In the genomic region with DNA sequence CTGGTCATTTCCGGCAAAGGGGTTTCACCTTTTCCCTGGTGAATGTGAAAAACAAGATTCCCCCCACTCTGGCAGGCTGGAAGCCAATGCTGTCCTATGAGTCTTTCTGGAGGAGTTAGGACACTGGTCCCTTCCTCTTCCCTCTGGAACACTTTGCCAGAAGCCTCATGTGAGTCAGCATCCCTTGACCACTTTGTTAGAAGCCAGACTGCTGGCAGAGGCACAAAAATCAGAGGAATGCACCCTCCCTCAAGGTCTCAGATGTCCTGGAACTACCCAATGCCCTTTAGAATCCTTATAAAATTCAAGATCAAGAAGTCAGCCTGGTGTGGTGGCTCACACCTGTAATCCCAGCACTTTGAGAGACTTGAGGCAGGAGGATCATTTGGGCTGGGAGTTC, we compare ENCODE assay signal across 11 cellular contexts. TPM values are rescaled to one million over a fixed set of nuclear protein-coding genes. Genes with fewer than 3 reads are reported as not detected.
A peak's percentile ranks its signal among the peaks of the same experiment; 100 is the strongest.
DNase-seq lines count a peak whose midpoint lies in the region; ATAC-seq, FAIRE-seq and TF ChIP-seq lines count a peak whose summit lies in the region.
"Had no signal": no experiment of that assay in that cellular context is flagged by ENCODE, and none has a peak within 500 bp of the region (broad histone marks: within the 10 kb centered on the region; RNA-seq: fewer than 3 reads in every experiment).

No MANE protein-coding gene starts in this region.

- H3K9me3 ChIP-seq in HepG2 (ENCODE audit: low read length) (no peaks in the 10 kb centered on the region), transverse colon (no peaks in the 10 kb centered on the region)

- peak overlapping the region; percentile 76 to 79 for H3K27ac ChIP-seq in coronary artery
- no peak overlapping the region for H3K27ac ChIP-seq in HepG2 (ENCODE audit: extremely low read length, insufficient read depth, low read length)
- H3K27ac ChIP-seq in transverse colon = peak overlapping the region; percentile 60 to 79 (median 66)

- intact Hi-C loops in HepG2 (cut with micrococcal nuclease; ENCODE audit: unreplicated experiment) (no loop called here), transverse colon (cut with DNase I; ENCODE audit: low total_unique reads) (no loop called here)

- no peaks in the 10 kb centered on the region for H3K27me3 ChIP-seq in HepG2 (ENCODE audit: control insufficient read depth in 1 of 2, insufficient read depth in 2 of 2, low read length in 2 of 2)
- no peaks in the 10 kb centered on the region for H3K27me3 ChIP-seq in transverse colon

- no peak overlapping the region for H3K4me3 ChIP-seq in coronary artery
- H3K4me3 ChIP-seq in HepG2 (replicated peaks in 1 of 3; ENCODE audit: insufficient read depth in 1 of 3, low read depth in 2 of 3, low read length in 3 of 3) = no peak overlapping the region
- no peak overlapping the region for H3K4me3 ChIP-seq in transverse colon

- TF ChIP-seq RAD21 in HepG2 (CRISPR knock-in tag; IDR thresholded peaks at IDR 0.05) = no peak

- H3K79me2 ChIP-seq in HepG2 (ENCODE audit: insufficient read depth, low read length) = peaks cover 9% of the 10 kb centered on the region

- H2AFZ ChIP-seq in HepG2 (ENCODE audit: low read length) = no peak overlapping the region

- WGBS in HepG2 (ENCODE audit: low lambda C conversion rate) = 100% methylated on average over 1 of the region's 1 CpG
- WGBS in transverse colon (ENCODE audit: low coverage in 1 of 2), 2 donors = 67 to 70% methylated on average over 1 of the region's 1 CpG

- DNase-seq in HT1080 (ENCODE audit: low read depth) (peak; percentile 99), coronary artery (ENCODE audit: low spot score) (peak; percentile 92), HepG2 (ENCODE audit: low spot score) (peak; percentile 28), transverse colon (peak; percentile 58), T-helper 9 cell (no peak), GM13976 (ENCODE audit: low spot score) (no peak)
- no peak for DNase-seq in activated naive CD4-positive, alpha-beta T cell treated with anti-CD3 and anti-CD28 coated beads, Interleukin-2, amount 50 U/mL, for 16 hours
- DNase-seq: activated B cell treated with CpG ODN at 0.5 μM for 24 hours; stimulated activated CD4-positive, alpha-beta T cell treated with anti-CD3 and anti-CD28 coated beads, Interleukin-4, amount 100 ng/mL, for 4 hours had no signal

- TF ChIP-seq CTCF in coronary artery (IDR thresholded peaks at IDR 0.05) (no peak), HepG2 (CRISPR knock-in tag; IDR thresholded peaks at IDR 0.05) (no peak), transverse colon (IDR thresholded peaks at IDR 0.05) (no peak), GM13976 (IDR thresholded peaks at IDR 0.05; ENCODE audit: borderline replicate concordance, control extremely low read depth, extremely low read depth, insufficient read depth, missing control alignments) (no peak)

- BruUV-seq in HepG2 (replicated peaks; lab: Mats Ljungman, UMichigan) = no TSS peak

- POLR2A ChIA-PET in HepG2 (lab: Yijun Ruan, JAX) = no interaction called here

- H3K36me3 ChIP-seq in HepG2 (replicated peaks in 1 of 2; ENCODE audit: control insufficient read depth in 1 of 2, insufficient read depth in 2 of 2, low read length in 2 of 2) (peaks cover 26 to 69% of the 10 kb centered on the region in 2 experiments), transverse colon (no peaks in the 10 kb centered on the region)

- H3K4me1 ChIP-seq in HepG2 (ENCODE audit: insufficient read depth, low read length) (no peaks in the 10 kb centered on the region), transverse colon (peaks cover 0 to 33% (median 8%) of the 10 kb centered on the region in 4 donors)

- H4K20me1 ChIP-seq in HepG2 (ENCODE audit: insufficient read depth, low read length) = no peaks in the 10 kb centered on the region

- TF ChIP-seq POLR2A in HepG2 (IDR thresholded peaks at IDR 0.05; ENCODE audit: insufficient read depth in 1 of 2, low read depth in 2 of 2, low read length in 2 of 2) = no peak
- TF ChIP-seq POLR2A in transverse colon (IDR thresholded peaks at IDR 0.05) = no peak

- H3K9ac ChIP-seq in HepG2 (ENCODE audit: insufficient read depth, low read depth, low read length) = no peak overlapping the region

- no peak for FAIRE-seq in HepG2 (lab: Jason Lieb, UNC)
- FAIRE-seq: frontal cortex had no signal

- no peak overlapping the region for H3K4me2 ChIP-seq in HepG2 (ENCODE audit: low read depth, low read length)

- ATAC-seq in HepG2 (no peak), GM21529 (IDR thresholded peaks at IDR 0.05; ENCODE audit: unreplicated experiment) (no peak)

- in situ Hi-C loops in HepG2 (cut with HindIII; ENCODE audit: extremely low pct_ligation_motif_present, low pct_unique_long_range_greater_than_20kb) = no loop called here
- in situ Hi-C loops in transverse colon (cut with MboI; ENCODE audit: low pct_ligation_motif_present in 1 of 4, low pct_unique_long_range_greater_than_20kb in 1 of 4, low sequenced_read_pairs in 3 of 4) = no loop called here
- in situ Hi-C loops in GM13976 (cut with MboI; ENCODE audit: low sequenced_read_pairs, unreplicated experiment) = no loop called here

- TF ChIP-seq EP300 in HepG2 (IDR thresholded peaks at IDR 0.05; ENCODE audit: low read depth in 2 of 2, low read length in 2 of 2) (no peak), HepG2 (CRISPR knock-in tag; IDR thresholded peaks at IDR 0.05; ENCODE audit: borderline replicate concordance) (no peak), transverse colon (IDR thresholded peaks at IDR 0.05; ENCODE audit: low read depth) (no peak)

- CTCF ChIA-PET in HepG2 (lab: Yijun Ruan, JAX; ENCODE audit: low intra/inter-chr PET ratio, low total read pairs) = no interaction called here

TF ChIP-seq in HepG2, 621 proteins besides CTCF, POLR2A, EP300 and RAD21 (continues in another document):
- TF ChIP-seq ZBTB7A (CRISPR knock-in tag; IDR thresholded peaks at IDR 0.05) = no peak
- TF ChIP-seq, protein P1, sequence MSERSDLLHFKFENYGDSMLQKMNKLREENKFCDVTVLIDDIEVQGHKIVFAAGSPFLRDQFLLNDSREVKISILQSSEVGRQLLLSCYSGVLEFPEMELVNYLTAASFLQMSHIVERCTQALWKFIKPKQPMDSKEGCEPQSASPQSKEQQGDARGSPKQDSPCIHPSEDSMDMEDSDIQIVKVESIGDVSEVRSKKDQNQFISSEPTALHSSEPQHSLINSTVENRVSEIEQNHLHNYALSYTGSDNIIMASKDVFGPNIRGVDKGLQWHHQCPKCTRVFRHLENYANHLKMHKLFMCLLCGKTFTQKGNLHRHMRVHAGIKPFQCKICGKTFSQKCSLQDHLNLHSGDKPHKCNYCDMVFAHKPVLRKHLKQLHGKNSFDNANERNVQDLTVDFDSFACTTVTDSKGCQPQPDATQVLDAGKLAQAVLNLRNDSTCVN (CRISPR knock-in tag; IDR thresholded peaks at IDR 0.05; ENCODE audit: borderline replicate concordance) = no peak
- TF ChIP-seq ZSCAN22 (CRISPR knock-in tag; IDR thresholded peaks at IDR 0.05) = no peak
- TF ChIP-seq CREM (IDR thresholded peaks at IDR 0.05) = no peak
- no peak for TF ChIP-seq CREM (CRISPR knock-in tag; IDR thresholded peaks at IDR 0.05)
- TF ChIP-seq, protein P2, sequence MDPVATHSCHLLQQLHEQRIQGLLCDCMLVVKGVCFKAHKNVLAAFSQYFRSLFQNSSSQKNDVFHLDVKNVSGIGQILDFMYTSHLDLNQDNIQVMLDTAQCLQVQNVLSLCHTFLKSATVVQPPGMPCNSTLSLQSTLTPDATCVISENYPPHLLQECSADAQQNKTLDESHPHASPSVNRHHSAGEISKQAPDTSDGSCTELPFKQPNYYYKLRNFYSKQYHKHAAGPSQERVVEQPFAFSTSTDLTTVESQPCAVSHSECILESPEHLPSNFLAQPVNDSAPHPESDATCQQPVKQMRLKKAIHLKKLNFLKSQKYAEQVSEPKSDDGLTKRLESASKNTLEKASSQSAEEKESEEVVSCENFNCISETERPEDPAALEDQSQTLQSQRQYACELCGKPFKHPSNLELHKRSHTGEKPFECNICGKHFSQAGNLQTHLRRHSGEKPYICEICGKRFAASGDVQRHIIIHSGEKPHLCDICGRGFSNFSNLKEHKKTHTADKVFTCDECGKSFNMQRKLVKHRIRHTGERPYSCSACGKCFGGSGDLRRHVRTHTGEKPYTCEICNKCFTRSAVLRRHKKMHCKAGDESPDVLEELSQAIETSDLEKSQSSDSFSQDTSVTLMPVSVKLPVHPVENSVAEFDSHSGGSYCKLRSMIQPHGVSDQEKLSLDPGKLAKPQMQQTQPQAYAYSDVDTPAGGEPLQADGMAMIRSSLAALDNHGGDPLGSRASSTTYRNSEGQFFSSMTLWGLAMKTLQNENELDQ (CRISPR knock-in tag; IDR thresholded peaks at IDR 0.05; ENCODE audit: borderline replicate concordance) = no peak
- TF ChIP-seq HNRNPLL (IDR thresholded peaks at IDR 0.05; ENCODE audit: low read depth, low read length, poor library complexity, severe bottlenecking) = no peak
- TF ChIP-seq CHD2 (IDR thresholded peaks at IDR 0.05; ENCODE audit: low read depth, low read length) = no peak

RNA-seq across cellular contexts. Expression of a gene that starts 26.6 kb away (rescaled TPM):
- 150 and 185 TPM in 2 replicates for total RNA-seq in HT1080 (2014; rRNA removed; shearing (Covaris generic))
- polyA plus RNA-seq in HT1080 (2015; cell fraction: cytosol; rRNA removed) = 230 and 272 TPM in 2 replicates
- polyA plus RNA-seq in HT1080 (2015; cell fraction: nucleus; rRNA removed) = 292 and 316 TPM in 2 replicates
- 50.2 and 74.1 TPM in 2 replicates for total RNA-seq in HepG2 (2016; rRNA removed; fragmentation: Illumina TruSeq; extraction: Trizol)
- 11.6 and 14.5 TPM in 2 replicates for total RNA-seq in HepG2 (2016; cell fraction: cytosol; rRNA removed; fragmentation: Illumina TruSeq; extraction: Trizol; ENCODE audit: low read depth)
- total RNA-seq in HepG2 (2016; cell fraction: insoluble cytoplasmic fraction; rRNA removed; fragmentation: Illumina TruSeq; extraction: Trizol) = 36.8 and 80.8 TPM in 2 replicates
- 42.5 and 45.5 TPM in 2 replicates for total RNA-seq in HepG2 (2016; cell fraction: membrane; rRNA removed; fragmentation: Illumina TruSeq; extraction: Trizol)
- 56.3 and 70.0 TPM in 2 replicates for total RNA-seq in HepG2 (2016; cell fraction: nucleus; rRNA removed; fragmentation: Illumina TruSeq; extraction: Trizol)
- 343 and 356 TPM in 2 replicates for polyA plus RNA-seq in HepG2 (2011; rRNA removed)
- polyA plus RNA-seq in HepG2 (2011; cell fraction: cytosol; rRNA removed) = 228 and 302 TPM in 2 replicates
- 259 and 313 TPM in 2 replicates for polyA plus RNA-seq in HepG2 (2011; cell fraction: nucleus; rRNA removed)
- polyA plus RNA-seq in HepG2 (2012) = 127 and 130 TPM in 2 replicates
- 14.7 and 15.8 TPM in 2 replicates for polyA plus RNA-seq in HepG2 (2016; cell fraction: cytosol; fragmentation: Illumina TruSeq; extraction: Trizol; ENCODE audit: low read depth)
- 45.2 and 59.6 TPM in 2 replicates for polyA plus RNA-seq in HepG2 (2016; cell fraction: insoluble cytoplasmic fraction; fragmentation: Illumina TruSeq; extraction: Trizol; ENCODE audit: low read depth)
- 33.4 and 35.8 TPM in 2 replicates for polyA plus RNA-seq in HepG2 (2016; cell fraction: membrane; fragmentation: Illumina TruSeq; extraction: Trizol; ENCODE audit: low read depth)
- 100 and 107 TPM in 2 replicates for polyA plus RNA-seq in HepG2 (2016; cell fraction: nucleus; fragmentation: Illumina TruSeq; extraction: Trizol; ENCODE audit: insufficient read depth, low read depth)
- 84.8 and 423 TPM in 2 replicates for polyA minus RNA-seq in HepG2 (2011; rRNA and poly(A)+ RNA removed; ENCODE audit: low replicate concordance)
- polyA minus RNA-seq in HepG2 (2011; cell fraction: cytosol; rRNA and poly(A)+ RNA removed) = 148 and 170 TPM in 2 replicates
- 147 and 160 TPM in 2 replicates for polyA minus RNA-seq in HepG2 (2011; cell fraction: nucleus; rRNA and poly(A)+ RNA removed)
- 100 to 1,000 TPM in 2 of 4 donors, 10 to 100 TPM in 2; 62.8 to 572 (median 105) TPM for total RNA-seq in transverse colon
- total RNA-seq: activated B cell treated with CpG ODN at 0.5 μM for 24 hours had no signal

Comparison
In these comparisons a context has a peak if more than half of its experiments do, and no peak if none do; other contexts are left out.
1. DNase-seq: peak in HT1080 (single experiment), coronary artery (single experiment), HepG2 (single experiment) and transverse colon (single experiment); none in T-helper 9 cell (single experiment), GM13976 (single experiment) and activated naive CD4-positive, alpha-beta T cell treated with anti-CD3 and anti-CD28 coated beads, Interleukin-2, amount 50 U/mL, for 16 hours (single experiment).